ENCODE assay signal across 12 cellular contexts in the genomic region with DNA sequence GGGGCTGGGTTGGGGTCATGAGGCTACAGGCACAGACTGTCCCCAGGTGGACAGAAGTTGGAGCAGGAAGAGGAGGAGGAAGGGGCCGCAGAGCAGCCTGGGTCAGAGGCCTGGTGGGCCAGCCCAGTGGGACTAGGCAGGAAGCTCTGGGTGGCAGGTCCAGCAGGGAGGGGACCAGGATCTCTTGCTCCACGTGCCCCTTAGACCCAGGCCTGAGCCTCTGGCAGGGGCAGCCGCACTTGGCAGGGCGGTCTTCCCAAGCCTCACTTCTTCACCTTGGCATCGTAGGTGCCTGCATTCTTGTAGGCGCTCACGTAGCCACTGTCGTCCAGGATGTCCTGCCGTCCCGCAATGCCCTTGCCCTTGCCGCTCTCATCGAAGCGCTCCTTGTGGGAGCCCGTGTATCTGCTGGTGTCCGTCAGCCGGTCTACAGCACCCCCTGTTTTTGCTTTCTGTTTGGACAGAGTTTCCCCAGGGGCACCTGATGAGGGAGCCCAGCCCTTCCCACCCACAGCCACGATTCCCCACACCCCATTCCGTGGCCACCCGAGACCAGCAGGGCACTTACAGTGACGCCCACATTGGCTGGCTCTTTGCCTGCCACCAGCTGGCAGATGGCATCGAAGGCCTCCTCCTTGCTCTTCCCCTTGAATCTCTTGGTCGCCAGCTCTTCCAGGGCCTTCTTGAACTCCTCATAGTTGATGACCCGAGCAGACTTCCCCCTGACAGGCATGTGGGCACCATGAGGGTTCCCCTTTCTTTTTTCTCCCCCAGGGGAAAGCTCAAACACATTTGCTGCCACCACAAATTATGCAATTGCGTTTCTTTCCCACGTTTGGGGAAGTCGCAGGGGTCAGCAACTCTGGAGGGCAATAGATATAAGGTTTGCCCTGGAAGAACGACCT. TPM values are rescaled to one million over a fixed set of nuclear protein-coding genes. Genes with fewer than 3 reads are reported as not detected.
A peak's percentile ranks its signal among the peaks of the same experiment; 100 is the strongest.
DNase-seq lines count a peak whose midpoint lies in the region; ATAC-seq and TF ChIP-seq lines count a peak whose summit lies in the region.
"Had no signal": no experiment of that assay in that cellular context is flagged by ENCODE, and none has a peak within 500 bp of the region (broad histone marks: within the 10 kb centered on the region; RNA-seq: fewer than 3 reads in every experiment).

No MANE protein-coding gene starts in this region.

- no peak for ATAC-seq in gastroesophageal sphincter
- no peak for ATAC-seq in natural killer cell treated with Interleukin-12 subunit alpha and Interleukin-12 subunit beta and Interleukin-15 and Interleukin-18, amount 100 ng/mL, for 72 hours
- ATAC-seq in HG03571 (IDR thresholded peaks at IDR 0.05; ENCODE audit: unreplicated experiment), result no peak
- ATAC-seq: effector memory CD8-positive, alpha-beta T cell had no signal

- H3K36me3 Mint-ChIP-seq in natural killer cell treated with Interleukin-12 subunit alpha and Interleukin-12 subunit beta and Interleukin-15 and Interleukin-18, amount 100 ng/mL, for 72 hours, result no peaks in the 10 kb centered on the region
- no peaks in the 10 kb centered on the region for H3K36me3 Mint-ChIP-seq in immature natural killer cell

- no peaks in the 10 kb centered on the region for H3K27me3 ChIP-seq in gastroesophageal sphincter
- no peaks in the 10 kb centered on the region for H3K27me3 ChIP-seq in WERI-Rb-1 (ENCODE audit: insufficient read depth, low read depth, severe bottlenecking)

- no peaks in the 10 kb centered on the region for H3K9me3 ChIP-seq in gastroesophageal sphincter
- no peaks in the 10 kb centered on the region for H3K9me3 ChIP-seq in WERI-Rb-1 (ENCODE audit: severe bottlenecking)

- H3K27me3 Mint-ChIP-seq in natural killer cell treated with Interleukin-12 subunit alpha and Interleukin-12 subunit beta and Interleukin-15 and Interleukin-18, amount 100 ng/mL, for 72 hours, result peaks cover 14 to 28% of the 10 kb centered on the region in 2 donors
- peaks cover 8 to 15% (median 11%) of the 10 kb centered on the region in 3 donors for H3K27me3 Mint-ChIP-seq in immature natural killer cell (ENCODE audit: low read depth in 3 of 3)

- WGBS in gastroesophageal sphincter (ENCODE audit: low coverage in 1 of 2), 2 donors, result 40 to 80% methylated on average over 1 to 14 of the region's 27 CpGs

- peaks cover 6 to 8% of the 10 kb centered on the region in 2 donors for H3K4me1 Mint-ChIP-seq in natural killer cell treated with Interleukin-12 subunit alpha and Interleukin-12 subunit beta and Interleukin-15 and Interleukin-18, amount 100 ng/mL, for 72 hours (ENCODE audit: low read depth in 2 of 2)
- peaks cover 6 to 7% of the 10 kb centered on the region in 2 donors for H3K4me1 Mint-ChIP-seq in immature natural killer cell

- no peak for TF ChIP-seq POLR2A in NB4 (IDR thresholded peaks at IDR 0.05; ENCODE audit: extremely low read depth, insufficient read length)
- TF ChIP-seq POLR2A in gastroesophageal sphincter (IDR thresholded peaks at IDR 0.05), result no peak

- no peaks in the 10 kb centered on the region for H3K36me3 ChIP-seq in gastroesophageal sphincter
- no peaks in the 10 kb centered on the region for H3K36me3 ChIP-seq in WERI-Rb-1

- DNase-seq in AML-193 (lab: John Stamatoyannopoulos, UW) (peak; percentile 88 to 95), NB4 (ENCODE audit: low read depth) (peak; percentile 96), NCI-H1930 (lab: John Stamatoyannopoulos, UW) (no peak), immature natural killer cell (no peak), WERI-Rb-1 (no peak)
- DNase-seq in natural killer cell treated with Interleukin-12 subunit alpha and Interleukin-12 subunit beta and Interleukin-15 and Interleukin-18, amount 100 ng/mL, for 72 hours (ENCODE audit: low spot score), result peak; percentile 49
- DNase-seq: effector memory CD8-positive, alpha-beta T cell; NCI-H345 had no signal

- no peak for TF ChIP-seq CTCF in NB4 (IDR thresholded peaks at IDR 0.05; ENCODE audit: low read depth, low read length)
- no peak for TF ChIP-seq CTCF in gastroesophageal sphincter (IDR thresholded peaks at IDR 0.05)
- TF ChIP-seq CTCF in WERI-Rb-1 (IDR thresholded peaks at IDR 0.05; ENCODE audit: low read depth, low read length), result no peak

- no peaks in the 10 kb centered on the region for H3K9me3 Mint-ChIP-seq in natural killer cell treated with Interleukin-12 subunit alpha and Interleukin-12 subunit beta and Interleukin-15 and Interleukin-18, amount 100 ng/mL, for 72 hours
- H3K9me3 Mint-ChIP-seq in immature natural killer cell, result no peaks in the 10 kb centered on the region
- H3K9me3 Mint-ChIP-seq: effector memory CD8-positive, alpha-beta T cell had no signal

- H3K27ac ChIP-seq in gastroesophageal sphincter (peak overlapping the region in 3 of 4 donors; percentile 87 to 89 (median 88)), WERI-Rb-1 (no peak overlapping the region)

- peaks cover 0 to 60% (median 39%) of the 10 kb centered on the region in 3 donors for H3K4me1 ChIP-seq in gastroesophageal sphincter

- H3K4me3 ChIP-seq in NB4 (ENCODE audit: low read depth, low read length) (no peak overlapping the region), gastroesophageal sphincter (no peak overlapping the region), WERI-Rb-1 (ENCODE audit: low read depth, low read length) (no peak overlapping the region)

- H3K27ac Mint-ChIP-seq in natural killer cell treated with Interleukin-12 subunit alpha and Interleukin-12 subunit beta and Interleukin-15 and Interleukin-18, amount 100 ng/mL, for 72 hours, result no peak overlapping the region
- H3K27ac Mint-ChIP-seq in immature natural killer cell, result peak overlapping the region in 1 of 6 donors; percentile 50

- H3K4me3 Mint-ChIP-seq in natural killer cell treated with Interleukin-12 subunit alpha and Interleukin-12 subunit beta and Interleukin-15 and Interleukin-18, amount 100 ng/mL, for 72 hours, result no peak overlapping the region
- no peak overlapping the region for H3K4me3 Mint-ChIP-seq in immature natural killer cell
- H3K4me3 Mint-ChIP-seq: effector memory CD8-positive, alpha-beta T cell had no signal

- TF ChIP-seq EP300 in gastroesophageal sphincter (IDR thresholded peaks at IDR 0.05), result no peak

RNA-seq across cellular contexts. Expression of gene TPPP3, which starts 3.1 kb away (rescaled TPM):
- total RNA-seq in gastroesophageal sphincter, result 100 to 1,000 TPM in 1 of 4 donors, 10 to 100 TPM in 3; 14.8 to 111 (median 55.0) TPM
- under 1 TPM in 1 of 2 donors, not detected in 1; 0.31 TPM for total RNA-seq in natural killer cell treated with Interleukin-12 subunit alpha and Interleukin-12 subunit beta and Interleukin-15 and Interleukin-18, amount 100 ng/mL, for 72 hours
- polyA plus RNA-seq in immature natural killer cell, result under 1 TPM in 2 of 3 donors, not detected in 1; 0.22 to 0.78 TPM
- total RNA-seq: Daoy had no signal

RNA-seq across cellular contexts. Expression of gene ZDHHC1, which starts 26.1 kb away (rescaled TPM):
- 10 to 100 TPM in 3 of 4 donors, 1 to 10 TPM in 1; 7.5 to 26.7 (median 17.3) TPM for total RNA-seq in gastroesophageal sphincter
- 1 to 10 TPM; 1.6 to 2.0 TPM for total RNA-seq in natural killer cell treated with Interleukin-12 subunit alpha and Interleukin-12 subunit beta and Interleukin-15 and Interleukin-18, amount 100 ng/mL, for 72 hours
- polyA plus RNA-seq in immature natural killer cell, result under 1 TPM in 2 of 3 donors, not detected in 1; 0.64 to 0.71 TPM

RNA-seq across cellular contexts. Expression of gene HSD11B2, which starts 40.8 kb away (rescaled TPM):
- 1 to 10 TPM in 1 of 4 donors, under 1 TPM in 2, not detected in 1; 0.19 to 2.1 (median 0.27) TPM for total RNA-seq in gastroesophageal sphincter
- total RNA-seq in natural killer cell treated with Interleukin-12 subunit alpha and Interleukin-12 subunit beta and Interleukin-15 and Interleukin-18, amount 100 ng/mL, for 72 hours, result not detected
- not detected for polyA plus RNA-seq in immature natural killer cell
- total RNA-seq: Daoy, mononuclear cell had no signal

Comparison
In these comparisons a context has a peak if more than half of its experiments do, and no peak if none do; other contexts are left out.
1. DNase-seq: peak in AML-193 (2 of 2), NB4 (single experiment) and natural killer cell treated with Interleukin-12 subunit alpha and Interleukin-12 subunit beta and Interleukin-15 and Interleukin-18, amount 100 ng/mL, for 72 hours (single experiment); none in NCI-H1930 (0 of 2), immature natural killer cell (0 of 3) and WERI-Rb-1 (single experiment).
2. RNA of gene TPPP3, which starts 3.1 kb away (total RNA-seq): 14.8 to 111 TPM in gastroesophageal sphincter; 0.31 TPM in natural killer cell treated with Interleukin-12 subunit alpha and Interleukin-12 subunit beta and Interleukin-15 and Interleukin-18, amount 100 ng/mL, for 72 hours; every median in the first group is over 10 times any median in the second.